In the genomic region with DNA sequence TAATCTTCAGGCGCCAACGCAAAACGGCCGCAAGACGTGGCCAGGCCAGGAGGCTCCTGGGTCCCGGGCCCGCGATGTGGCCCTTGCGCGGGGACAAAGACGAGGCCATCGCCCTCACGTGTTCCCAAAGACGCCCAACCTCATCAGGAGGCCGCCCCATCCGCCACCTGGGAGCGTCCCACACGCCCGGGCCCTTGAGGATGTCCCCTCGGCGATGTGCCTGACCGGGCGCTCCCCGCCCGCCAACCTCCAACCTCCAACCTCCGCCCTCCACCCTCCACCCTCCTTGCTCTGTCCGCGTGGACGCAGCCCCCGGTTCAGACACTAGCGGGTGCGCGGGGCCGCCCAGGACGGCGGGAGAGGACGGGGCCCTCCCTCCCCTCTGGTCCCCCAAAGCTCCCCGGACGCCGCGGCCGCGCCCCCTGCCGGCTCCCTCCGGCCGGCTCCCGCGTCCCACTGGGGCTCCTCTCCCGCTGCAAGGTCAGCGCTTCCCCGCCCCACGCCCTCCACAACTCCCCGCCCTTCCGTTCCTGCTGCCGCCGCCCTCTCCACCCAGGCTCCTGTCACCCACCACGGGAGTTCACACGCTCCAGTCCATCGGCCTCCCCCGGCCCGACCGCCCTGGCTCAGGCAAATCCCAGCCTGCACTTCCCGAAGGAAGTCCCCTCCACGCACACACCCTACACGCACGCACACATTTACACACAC, we compare ENCODE assay signal across 8 cellular contexts.
DNase-seq lines count a peak whose midpoint lies in the region; ATAC-seq, FAIRE-seq and TF ChIP-seq lines count a peak whose summit lies in the region.

No MANE protein-coding gene starts in this region.

- no peak overlapping the region for H4K91ac ChIP-seq in mesenchymal stem cell (ENCODE audit: low read length)

- no peak overlapping the region for H2BK5ac ChIP-seq in mesenchymal stem cell (ENCODE audit: low read depth, low read length, poor library complexity, severe bottlenecking)

- H3K9me3 ChIP-seq in pancreas (no peaks in the 10 kb centered on the region), mesenchymal stem cell (ENCODE audit: control insufficient read depth, low read length) (no peaks in the 10 kb centered on the region)

- no peak overlapping the region for H3K23ac ChIP-seq in mesenchymal stem cell (ENCODE audit: low read length in 2 of 2)

- intact Hi-C loops in Right ventricle myocardium inferior (cut with DNase I): loop anchor here (10.0 kb wide), 2 partner anchors 298 to 528 kb away; no protein-coding TSS in a partner anchor
- intact Hi-C loops in cardiac septum (cut with DNase I): loop anchor here (10.0 kb wide), 1 partner anchor 518 kb away; no protein-coding TSS in a partner anchor
- intact Hi-C loops in pancreas (cut with DNase I): no loop called here

- no peak overlapping the region for H3K14ac ChIP-seq in mesenchymal stem cell (ENCODE audit: low read length in 2 of 2)

- no peak overlapping the region for H2AFZ ChIP-seq in mesenchymal stem cell (ENCODE audit: low read depth, low read length)

- H2BK15ac ChIP-seq in mesenchymal stem cell (ENCODE audit: low read depth, poor library complexity, severe bottlenecking): no peak overlapping the region

- ATAC-seq in Right ventricle myocardium inferior (peak; percentile 67), pancreas (peak; percentile 57 to 69 (median 62)), HG03457 (IDR thresholded peaks at IDR 0.05; ENCODE audit: unreplicated experiment) (no peak)

- H3K9me3 Mint-ChIP-seq in activated CD4-positive, alpha-beta T cell treated with anti-CD3 and anti-CD28 coated beads, Interleukin-2, amount 10 ng/mL, durations not matched to agents 7 days and 5 days: no peaks in the 10 kb centered on the region

- H3K27ac ChIP-seq in pancreas: no peak overlapping the region
- no peak overlapping the region for H3K27ac ChIP-seq in mesenchymal stem cell (ENCODE audit: low read length, poor library complexity, severe bottlenecking)

- no peak overlapping the region for H3K9ac ChIP-seq in mesenchymal stem cell (ENCODE audit: low read length)

- H2BK120ac ChIP-seq in mesenchymal stem cell (ENCODE audit: low read depth, low read length): no peak overlapping the region

- H3K36me3 ChIP-seq in pancreas (no peaks in the 10 kb centered on the region), mesenchymal stem cell (ENCODE audit: control insufficient read depth in 1 of 2, insufficient read depth in 2 of 2, low read depth in 1 of 2, low read length in 2 of 2) (no peaks in the 10 kb centered on the region)

- H4K8ac ChIP-seq in mesenchymal stem cell (ENCODE audit: low read length): no peak overlapping the region

- H3K4me2 ChIP-seq in mesenchymal stem cell (ENCODE audit: low read length, poor library complexity, severe bottlenecking): no peak overlapping the region

- H3K4me1 ChIP-seq in pancreas (peaks cover 0 to 10% (median 5%) of the 10 kb centered on the region in 3 donors), mesenchymal stem cell (ENCODE audit: control insufficient read depth, insufficient read depth, low read depth, low read length) (peaks cover 9% of the 10 kb centered on the region)

- no peak overlapping the region for H3K27ac Mint-ChIP-seq in activated CD4-positive, alpha-beta T cell treated with anti-CD3 and anti-CD28 coated beads, Interleukin-2, amount 10 ng/mL, durations not matched to agents 7 days and 5 days

- H3K36me3 Mint-ChIP-seq in activated CD4-positive, alpha-beta T cell treated with anti-CD3 and anti-CD28 coated beads, Interleukin-2, amount 10 ng/mL, durations not matched to agents 7 days and 5 days (ENCODE audit: low read depth): no peaks in the 10 kb centered on the region

- CTCF ChIA-PET in activated CD4-positive, alpha-beta T cell treated with anti-CD3 and anti-CD28 coated beads, Interleukin-2, amount 10 ng/mL, durations not matched to agents 7 days and 5 days (lab: Charles Lee): no interaction called here

- peaks cover 4% of the 10 kb centered on the region for H3K4me1 Mint-ChIP-seq in activated CD4-positive, alpha-beta T cell treated with anti-CD3 and anti-CD28 coated beads, Interleukin-2, amount 10 ng/mL, durations not matched to agents 7 days and 5 days

- H3K18ac ChIP-seq in mesenchymal stem cell (ENCODE audit: low read depth in 1 of 2, low read length in 2 of 2): no peak overlapping the region

- H2BK12ac ChIP-seq in mesenchymal stem cell (ENCODE audit: low read length in 2 of 2): no peak overlapping the region

- no peak for FAIRE-seq in frontal cortex (lab: Jason Lieb, UNC)
- no peak for FAIRE-seq in pancreas (lab: Jason Lieb, UNC)

- H3K27me3 ChIP-seq in pancreas (no peaks in the 10 kb centered on the region), mesenchymal stem cell (ENCODE audit: control insufficient read depth in 1 of 2, insufficient read depth in 1 of 2, low read length in 2 of 2) (peaks cover 28 to 88% of the 10 kb centered on the region in 2 experiments)

- H3K27me3 Mint-ChIP-seq in activated CD4-positive, alpha-beta T cell treated with anti-CD3 and anti-CD28 coated beads, Interleukin-2, amount 10 ng/mL, durations not matched to agents 7 days and 5 days: peaks cover 16% of the 10 kb centered on the region

- POLR2A ChIA-PET in activated CD4-positive, alpha-beta T cell treated with anti-CD3 and anti-CD28 coated beads, Interleukin-2, amount 10 ng/mL, durations not matched to agents 7 days and 5 days (lab: Charles Lee): no interaction called here

- H3K4ac ChIP-seq in mesenchymal stem cell (ENCODE audit: low read depth in 1 of 2, low read length in 2 of 2): no peak overlapping the region

- TF ChIP-seq CTCF in pancreas (IDR thresholded peaks at IDR 0.05): peak in 2 of 4 donors; percentile 20 to 27

- H3K4me3 Mint-ChIP-seq in activated CD4-positive, alpha-beta T cell treated with anti-CD3 and anti-CD28 coated beads, Interleukin-2, amount 10 ng/mL, durations not matched to agents 7 days and 5 days: no peak overlapping the region

- H3K4me3 ChIP-seq in pancreas (peak overlapping the region in 2 of 4 donors; percentile 23 to 32), mesenchymal stem cell (ENCODE audit: insufficient read depth in 1 of 2, low read depth in 1 of 2, low read length in 2 of 2) (no peak overlapping the region)

- no peaks in the 10 kb centered on the region for H3K79me1 ChIP-seq in mesenchymal stem cell (replicated peaks; ENCODE audit: low read length, poor library complexity, severe bottlenecking)

- 8 to 11% methylated on average over 55 to 66 of the region's 66 CpGs for WGBS in pancreas, 2 donors
- WGBS in mesenchymal stem cell: under 1% methylated on average over 60 of the region's 66 CpGs

- peak; percentile 74 for DNase-seq in Right ventricle myocardium inferior (ENCODE audit: missing footprints)
- no peak for DNase-seq in cardiac septum (ENCODE audit: low spot score)
- peak; percentile 31 for DNase-seq in activated CD4-positive, alpha-beta T cell treated with anti-CD3 and anti-CD28 coated beads, Interleukin-2, amount 10 ng/mL, durations not matched to agents 7 days and 5 days
- DNase-seq in frontal cortex (ENCODE audit: low spot score in 2 of 2): peak; percentile 64 to 74
- peak in 5 of 6 donors; percentile 28 to 83 (median 57) for DNase-seq in pancreas
- no peak for DNase-seq in mesenchymal stem cell
- DNase-seq in NCI-H187 treated with DMSO at 0.1 percent for 48 hours (lab: John Stamatoyannopoulos, UW): no peak

- H2AK5ac ChIP-seq in mesenchymal stem cell (ENCODE audit: low read length, severe bottlenecking): no peak overlapping the region

Comparison
In these comparisons a context has a peak if more than half of its experiments do, and no peak if none do; other contexts are left out.
1. DNase-seq: peak in Right ventricle myocardium inferior (single experiment), activated CD4-positive, alpha-beta T cell treated with anti-CD3 and anti-CD28 coated beads, Interleukin-2, amount 10 ng/mL, durations not matched to agents 7 days and 5 days (single experiment), frontal cortex (2 of 2) and pancreas (5 of 6); none in cardiac septum (single experiment), mesenchymal stem cell (single experiment) and NCI-H187 treated with DMSO at 0.1 percent for 48 hours (single experiment).
2. intact Hi-C loops: an anchor here in Right ventricle myocardium inferior (10.0 kb wide) and cardiac septum (10.0 kb wide); none called in pancreas.